In the genomic region with DNA sequence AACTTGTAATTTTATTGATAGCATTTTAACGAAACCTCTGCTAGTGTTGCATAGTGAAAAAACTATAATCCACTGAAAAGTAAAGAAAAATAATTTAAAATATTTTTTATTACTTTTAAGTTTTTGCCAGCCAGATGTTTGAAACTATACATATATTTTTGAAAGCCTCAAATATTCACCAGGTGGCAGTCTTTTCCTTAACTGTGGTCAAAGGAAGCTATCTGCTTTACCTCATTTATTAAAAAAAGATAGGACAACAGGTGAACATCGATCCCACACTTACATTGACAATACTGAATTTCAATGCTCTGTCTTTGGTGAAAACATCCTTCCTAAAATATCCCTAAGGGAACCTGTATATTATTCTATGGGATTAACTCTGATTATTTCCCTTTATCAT, we compare ENCODE assay signal across 11 cellular contexts.
A peak's percentile ranks its signal among the peaks of the same experiment; 100 is the strongest.
DNase-seq lines count a peak whose midpoint lies in the region; ATAC-seq and TF ChIP-seq lines count a peak whose summit lies in the region.
"Had no signal": no experiment of that assay in that cellular context is flagged by ENCODE, and none has a peak within 500 bp of the region (broad histone marks: within the 10 kb centered on the region; RNA-seq: fewer than 3 reads in every experiment).

No MANE protein-coding gene starts in this region.

- TF ChIP-seq POLR2A in body of pancreas (IDR thresholded peaks at IDR 0.05): no peak

- H3K27ac ChIP-seq in body of pancreas: no peak overlapping the region
- H3K27ac ChIP-seq: testis had no signal

- H3K4me3 ChIP-seq in LNCaP clone FGC (ENCODE audit: low read depth, low read length) (no peak overlapping the region), body of pancreas (no peak overlapping the region)
- H3K4me3 ChIP-seq: lung, testis had no signal

- no peaks in the 10 kb centered on the region for H3K36me3 ChIP-seq in body of pancreas (replicated peaks in 1 of 2; ENCODE audit: insufficient read depth in 1 of 2, low read depth in 2 of 2)

- ATAC-seq in body of pancreas (no peak), GM21737 (IDR thresholded peaks at IDR 0.05; ENCODE audit: unreplicated experiment) (no peak), GM19395 (IDR thresholded peaks at IDR 0.05; ENCODE audit: unreplicated experiment) (no peak)

- no peaks in the 10 kb centered on the region for H3K27me3 ChIP-seq in body of pancreas
- H3K27me3 ChIP-seq: testis had no signal

- intact Hi-C loops in body of pancreas (cut with DNase I): no loop called here

- H3K4me1 ChIP-seq in body of pancreas: no peaks in the 10 kb centered on the region
- H3K4me1 ChIP-seq: testis had no signal

- no peak overlapping the region for H3K4me3 Mint-ChIP-seq in nephron

- H3K27me3 Mint-ChIP-seq in nephron (ENCODE audit: low read depth): no peaks in the 10 kb centered on the region

- peak; percentile 3 for DNase-seq in DMS53 treated with DMSO at 0.1 percent for 48 hours (lab: John Stamatoyannopoulos, UW; ENCODE audit: unreplicated experiment)
- no peak for DNase-seq in LNCaP clone FGC (ENCODE audit: low read depth)
- DNase-seq in body of pancreas: no peak
- no peak for DNase-seq in C1 segment of cervical spinal cord (lab: John Stamatoyannopoulos, UW)
- DNase-seq: Calu3; effector CD8-positive, alpha-beta T cell; testis had no signal

- no peaks in the 10 kb centered on the region for H3K9me3 Mint-ChIP-seq in nephron

- TF ChIP-seq CTCF in LNCaP clone FGC (IDR thresholded peaks at IDR 0.05; ENCODE audit: control insufficient read depth, extremely low read depth, insufficient read depth): peak; percentile 30; the same call in 1 of the 2 replicates
- TF ChIP-seq CTCF in body of pancreas (IDR thresholded peaks at IDR 0.05): peak in 6 of 7 experiments; percentile 8 to 36 (median 24)
- peak in 2 of 3 experiments; percentile 39 to 50 for TF ChIP-seq CTCF in nephron (IDR thresholded peaks at IDR 0.05; ENCODE audit: unreplicated experiment in 3 of 3)

- H3K36me3 Mint-ChIP-seq in nephron (ENCODE audit: low read depth): no peaks in the 10 kb centered on the region

- no peaks in the 10 kb centered on the region for H3K9me3 ChIP-seq in body of pancreas
- H3K9me3 ChIP-seq: testis had no signal

- no peak overlapping the region for H3K27ac Mint-ChIP-seq in nephron

- WGBS in body of pancreas, 2 donors: 23 to 35% methylated on average over 2 of the region's 2 CpGs

- H3K4me1 Mint-ChIP-seq in nephron: peaks cover 5% of the 10 kb centered on the region
